30 cellular contexts compared by ENCODE assay signal in the genomic region with DNA sequence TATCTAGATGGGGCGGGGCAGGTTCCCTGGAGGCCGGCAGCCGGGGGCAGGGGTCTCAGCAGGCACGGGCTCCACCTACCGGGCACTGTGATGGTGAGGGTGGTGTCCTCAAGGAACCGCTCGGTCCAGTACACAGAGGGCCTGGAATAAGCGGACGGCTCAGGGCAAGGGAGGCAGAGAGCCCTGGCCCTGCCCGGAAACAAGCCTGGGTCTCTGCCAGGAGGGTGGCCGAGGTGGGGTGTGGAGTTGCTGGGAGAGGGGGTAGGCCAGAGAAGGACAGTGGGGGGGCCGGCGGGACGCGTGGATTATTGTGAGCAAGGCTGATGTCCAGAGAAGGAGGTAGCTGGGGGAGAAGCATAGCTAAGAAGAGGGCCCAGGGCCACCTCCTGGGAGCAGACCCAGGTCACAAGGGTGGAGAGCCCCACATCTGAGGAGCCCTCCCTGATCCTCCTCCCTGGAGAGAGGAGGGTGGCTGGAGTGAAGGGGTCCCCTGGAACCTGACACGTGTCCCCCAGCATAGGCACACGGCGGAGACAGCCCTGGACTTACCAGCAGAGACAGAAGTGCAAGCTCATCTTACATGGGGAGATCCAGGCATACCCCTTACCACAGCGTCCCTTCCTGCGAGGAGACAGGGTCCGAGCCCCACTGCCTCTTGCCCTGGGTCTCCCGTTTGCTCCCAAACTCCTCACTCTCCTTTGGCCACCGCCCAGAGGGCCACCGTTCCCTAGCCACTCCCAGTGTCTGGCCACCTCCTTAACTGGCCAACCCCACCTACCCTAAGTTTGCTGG. TPM values are rescaled to one million over a fixed set of nuclear protein-coding genes. Genes with fewer than 3 reads are reported as not detected.
DNase-seq lines count a peak whose midpoint lies in the region; ATAC-seq, FAIRE-seq and TF ChIP-seq lines count a peak whose summit lies in the region.
"Had no signal": no experiment of that assay in that cellular context is flagged by ENCODE, and none has a peak within 500 bp of the region (broad histone marks: within the 10 kb centered on the region; RNA-seq: fewer than 3 reads in every experiment).

No MANE protein-coding gene starts in this region.

- no peaks in the 10 kb centered on the region for H3K4me1 ChIP-seq in mesenchymal stem cell (ENCODE audit: control insufficient read depth, insufficient read depth, low read depth, low read length)
- H3K4me1 ChIP-seq: adrenal gland, parathyroid adenoma, thyroid gland had no signal

- no peak overlapping the region for H3K18ac ChIP-seq in mesenchymal stem cell (ENCODE audit: low read depth in 1 of 2, low read length in 2 of 2)

- no peaks in the 10 kb centered on the region for H3K79me1 ChIP-seq in mesenchymal stem cell (replicated peaks; ENCODE audit: low read length, poor library complexity, severe bottlenecking)

- peak; percentile 22 for DNase-seq in activated naive CD8-positive, alpha-beta T cell treated with anti-CD3 and anti-CD28 coated beads, Interleukin-2, amount 10 ng/mL, durations not matched to agents 7 days and 5 days
- DNase-seq in activated naive CD8-positive, alpha-beta T cell treated with anti-CD3 and anti-CD28 coated beads, Interleukin-2, amount 50 U/mL, for 24 hours, result no peak
- DNase-seq in bronchial epithelial cell (ENCODE audit: low read depth) (no peak), mesenchymal stem cell (no peak), type B pancreatic cell (ENCODE audit: extremely low spot score, unreplicated experiment) (peak; percentile 65), OCI-M2 (lab: John Stamatoyannopoulos, UW; ENCODE audit: unreplicated experiment) (no peak)
- no peak for DNase-seq in activated CD4-positive, alpha-beta T cell treated with anti-CD3 and anti-CD28 coated beads, Interleukin-2, amount 50 U/mL, for 48 hours
- DNase-seq: activated CD4-positive, alpha-beta T cell treated with anti-CD3 and anti-CD28 coated beads for 1 hour; activated naive CD4-positive, alpha-beta T cell; activated T-cell treated with anti-CD3 and anti-CD28 coated beads, Interleukin-2, amount 50 U/mL, for 24 hours; brain microvascular endothelial cell; CD4-positive, alpha-beta memory T cell; effector CD4-positive, alpha-beta T cell; KBM-7; MG63; NCI-H2081 treated with DMSO at 0.1 percent for 48 hours; nephron progenitor cell; thyroid gland had no signal

- no peak overlapping the region for H4K91ac ChIP-seq in mesenchymal stem cell (ENCODE audit: low read length)

- H3K9me3 ChIP-seq in mesenchymal stem cell (ENCODE audit: control insufficient read depth, low read length), result no peaks in the 10 kb centered on the region
- H3K9me3 ChIP-seq: A549, adrenal gland, MG63, right atrium auricular region, thyroid gland had no signal

- no peak overlapping the region for H2BK15ac ChIP-seq in mesenchymal stem cell (ENCODE audit: low read depth, poor library complexity, severe bottlenecking)

- H3K4me3 ChIP-seq in bronchial epithelial cell (ENCODE audit: low read depth, low read length), result peak overlapping the region; percentile 29
- H3K4me3 ChIP-seq in mesenchymal stem cell (ENCODE audit: insufficient read depth in 1 of 2, low read depth in 1 of 2, low read length in 2 of 2), result no peak overlapping the region
- H3K4me3 ChIP-seq: A549, adrenal gland, lung, MG63, right atrium auricular region, SK-N-MC, thyroid gland had no signal

- no peak overlapping the region for H3K27ac ChIP-seq in mesenchymal stem cell (ENCODE audit: low read length, poor library complexity, severe bottlenecking)
- H3K27ac ChIP-seq: A549, adrenal gland, brain microvascular endothelial cell, epithelial cell of prostate, parathyroid adenoma, right atrium auricular region, SK-N-MC, thyroid gland had no signal

- H3K36me3 Mint-ChIP-seq in activated naive CD8-positive, alpha-beta T cell treated with anti-CD3 and anti-CD28 coated beads, Interleukin-2, amount 10 ng/mL, durations not matched to agents 7 days and 5 days, result no peaks in the 10 kb centered on the region
- H3K36me3 Mint-ChIP-seq in activated naive CD8-positive, alpha-beta T cell treated with anti-CD3 and anti-CD28 coated beads, Interleukin-2, amount 50 U/mL, for 24 hours (ENCODE audit: low read depth), result no peaks in the 10 kb centered on the region
- H3K36me3 Mint-ChIP-seq in type B pancreatic cell, result no peaks in the 10 kb centered on the region
- H3K36me3 Mint-ChIP-seq: CD4-positive, alpha-beta memory T cell had no signal

- no peak overlapping the region for H2BK12ac ChIP-seq in mesenchymal stem cell (ENCODE audit: low read length in 2 of 2)

- H3K9me3 Mint-ChIP-seq in activated naive CD8-positive, alpha-beta T cell treated with anti-CD3 and anti-CD28 coated beads, Interleukin-2, amount 10 ng/mL, durations not matched to agents 7 days and 5 days, result no peaks in the 10 kb centered on the region
- no peaks in the 10 kb centered on the region for H3K9me3 Mint-ChIP-seq in activated naive CD8-positive, alpha-beta T cell treated with anti-CD3 and anti-CD28 coated beads, Interleukin-2, amount 50 U/mL, for 24 hours
- H3K9me3 Mint-ChIP-seq in type B pancreatic cell, result no peaks in the 10 kb centered on the region
- H3K9me3 Mint-ChIP-seq: activated T-cell treated with anti-CD3 and anti-CD28 coated beads, Interleukin-2, amount 50 U/mL, for 24 hours; stimulated activated naive CD8-positive, alpha-beta T cell treated with anti-CD3 and anti-CD28 coated beads, Interleukin-15, Interleukin-2, amounts not matched to agents 100 ng/mL and 50 ng/mL, for 24 hours; T-helper 1 cell treated with Interleukin-12 subunit alpha and Interleukin-12 subunit beta and Interleukin-4 antibody, amounts not matched to agents 30 μg/mL and 1 μg/mL, for 36 hours had no signal

- no peaks in the 10 kb centered on the region for H3K27me3 Mint-ChIP-seq in activated naive CD8-positive, alpha-beta T cell treated with anti-CD3 and anti-CD28 coated beads, Interleukin-2, amount 10 ng/mL, durations not matched to agents 7 days and 5 days
- peaks cover 11% of the 10 kb centered on the region for H3K27me3 Mint-ChIP-seq in activated naive CD8-positive, alpha-beta T cell treated with anti-CD3 and anti-CD28 coated beads, Interleukin-2, amount 50 U/mL, for 24 hours
- peaks cover 15% of the 10 kb centered on the region for H3K27me3 Mint-ChIP-seq in type B pancreatic cell

- no peak overlapping the region for H3K4me3 Mint-ChIP-seq in activated naive CD8-positive, alpha-beta T cell treated with anti-CD3 and anti-CD28 coated beads, Interleukin-2, amount 10 ng/mL, durations not matched to agents 7 days and 5 days
- H3K4me3 Mint-ChIP-seq in activated naive CD8-positive, alpha-beta T cell treated with anti-CD3 and anti-CD28 coated beads, Interleukin-2, amount 50 U/mL, for 24 hours, result no peak overlapping the region
- H3K4me3 Mint-ChIP-seq in type B pancreatic cell, result no peak overlapping the region
- H3K4me3 Mint-ChIP-seq: activated T-cell treated with anti-CD3 and anti-CD28 coated beads, Interleukin-2, amount 50 U/mL, for 24 hours; CD4-positive, alpha-beta memory T cell; nephron progenitor cell; stimulated activated naive CD8-positive, alpha-beta T cell treated with anti-CD3 and anti-CD28 coated beads, Interleukin-15, Interleukin-2, amounts not matched to agents 100 ng/mL and 50 ng/mL, for 24 hours; T-helper 1 cell treated with Interleukin-12 subunit alpha and Interleukin-12 subunit beta and Interleukin-4 antibody, amounts not matched to agents 30 μg/mL and 1 μg/mL, for 36 hours had no signal

- TF ChIP-seq CTCF in bronchial epithelial cell (IDR thresholded peaks at IDR 0.05; ENCODE audit: insufficient read depth, low read length, severe bottlenecking) (no peak), type B pancreatic cell (conservative IDR thresholded peaks at IDR 0.05) (no peak)

- no peaks in the 10 kb centered on the region for H3K36me3 ChIP-seq in bronchial epithelial cell (ENCODE audit: control insufficient read depth, insufficient read depth, low read length)
- peaks cover 0 to 3% of the 10 kb centered on the region in 2 experiments for H3K36me3 ChIP-seq in mesenchymal stem cell (ENCODE audit: control insufficient read depth in 1 of 2, insufficient read depth in 2 of 2, low read depth in 1 of 2, low read length in 2 of 2)
- H3K36me3 ChIP-seq: adrenal gland, brain microvascular endothelial cell, MG63, right atrium auricular region, thyroid gland had no signal

- H3K23ac ChIP-seq in mesenchymal stem cell (ENCODE audit: low read length in 2 of 2), result no peak overlapping the region

- H2AFZ ChIP-seq in mesenchymal stem cell (ENCODE audit: low read depth, low read length), result no peak overlapping the region
- H2AFZ ChIP-seq: parathyroid adenoma had no signal

- WGBS in mesenchymal stem cell, result 85% methylated on average over 21 of the region's 24 CpGs

- ATAC-seq in activated naive CD8-positive, alpha-beta T cell treated with anti-CD3 and anti-CD28 coated beads, Interleukin-2, amount 10 ng/mL, durations not matched to agents 7 days and 5 days (ENCODE audit: low read depth), result no peak
- no peak for ATAC-seq in activated naive CD8-positive, alpha-beta T cell treated with anti-CD3 and anti-CD28 coated beads, Interleukin-2, amount 50 U/mL, for 24 hours
- no peak for ATAC-seq in HG03175 (IDR thresholded peaks at IDR 0.05; ENCODE audit: unreplicated experiment)
- ATAC-seq: A549 had no signal

- H3K9ac ChIP-seq in mesenchymal stem cell (ENCODE audit: low read length), result no peak overlapping the region
- H3K9ac ChIP-seq: parathyroid adenoma had no signal

- H2AK5ac ChIP-seq in mesenchymal stem cell (ENCODE audit: low read length, severe bottlenecking), result no peak overlapping the region

- H3K27me3 ChIP-seq in bronchial epithelial cell (ENCODE audit: control insufficient read depth, insufficient read depth, low read length), result no peaks in the 10 kb centered on the region
- H3K27me3 ChIP-seq in mesenchymal stem cell (ENCODE audit: control insufficient read depth in 1 of 2, insufficient read depth in 1 of 2, low read length in 2 of 2), result peaks cover 70 to 71% of the 10 kb centered on the region in 2 experiments
- H3K27me3 ChIP-seq: MG63, right atrium auricular region, thyroid gland had no signal

- H3K14ac ChIP-seq in mesenchymal stem cell (ENCODE audit: low read length in 2 of 2), result peak overlapping the region in 1 of 2 experiments; percentile 79

- H2BK120ac ChIP-seq in mesenchymal stem cell (ENCODE audit: low read depth, low read length), result peak overlapping the region; percentile 19

- POLR2A ChIA-PET in activated naive CD8-positive, alpha-beta T cell treated with anti-CD3 and anti-CD28 coated beads, Interleukin-2, amount 10 ng/mL, durations not matched to agents 7 days and 5 days (lab: Charles Lee), result no interaction called here

- H3K4me1 Mint-ChIP-seq in activated naive CD8-positive, alpha-beta T cell treated with anti-CD3 and anti-CD28 coated beads, Interleukin-2, amount 10 ng/mL, durations not matched to agents 7 days and 5 days, result no peaks in the 10 kb centered on the region
- no peaks in the 10 kb centered on the region for H3K4me1 Mint-ChIP-seq in activated naive CD8-positive, alpha-beta T cell treated with anti-CD3 and anti-CD28 coated beads, Interleukin-2, amount 50 U/mL, for 24 hours
- H3K4me1 Mint-ChIP-seq in type B pancreatic cell (ENCODE audit: unreplicated experiment), result peaks cover 7% of the 10 kb centered on the region

- no peak overlapping the region for H3K4me2 ChIP-seq in mesenchymal stem cell (ENCODE audit: low read length, poor library complexity, severe bottlenecking)
- H3K4me2 ChIP-seq: A549 had no signal

- no peak overlapping the region for H4K8ac ChIP-seq in mesenchymal stem cell (ENCODE audit: low read length)

- H2BK5ac ChIP-seq in mesenchymal stem cell (ENCODE audit: low read depth, low read length, poor library complexity, severe bottlenecking), result no peak overlapping the region

- no peak overlapping the region for H3K27ac Mint-ChIP-seq in activated naive CD8-positive, alpha-beta T cell treated with anti-CD3 and anti-CD28 coated beads, Interleukin-2, amount 10 ng/mL, durations not matched to agents 7 days and 5 days
- H3K27ac Mint-ChIP-seq in activated naive CD8-positive, alpha-beta T cell treated with anti-CD3 and anti-CD28 coated beads, Interleukin-2, amount 50 U/mL, for 24 hours, result no peak overlapping the region
- H3K27ac Mint-ChIP-seq in type B pancreatic cell, result no peak overlapping the region
- H3K27ac Mint-ChIP-seq: activated T-cell treated with anti-CD3 and anti-CD28 coated beads, Interleukin-2, amount 50 U/mL, for 24 hours; CD4-positive, alpha-beta memory T cell; nephron progenitor cell; stimulated activated naive CD8-positive, alpha-beta T cell treated with anti-CD3 and anti-CD28 coated beads, Interleukin-15, Interleukin-2, amounts not matched to agents 100 ng/mL and 50 ng/mL, for 24 hours; T-helper 1 cell treated with Interleukin-12 subunit alpha and Interleukin-12 subunit beta and Interleukin-4 antibody, amounts not matched to agents 30 μg/mL and 1 μg/mL, for 36 hours had no signal

- no peak overlapping the region for H3K4ac ChIP-seq in mesenchymal stem cell (ENCODE audit: low read depth in 1 of 2, low read length in 2 of 2)

- no peak for FAIRE-seq in bronchial epithelial cell (lab: Jason Lieb, UNC)
- FAIRE-seq: A549 had no signal

RNA-seq across cellular contexts. Expression of a gene that starts 29.0 kb away (rescaled TPM):
- 10 to 100 TPM; 23.4 to 24.9 TPM for total RNA-seq in activated naive CD8-positive, alpha-beta T cell treated with anti-CD3 and anti-CD28 coated beads, Interleukin-2, amount 10 ng/mL, durations not matched to agents 7 days and 5 days
- total RNA-seq in bronchial epithelial cell (19.0 and 19.6 TPM in 2 replicates), type B pancreatic cell (ENCODE audit: low replicate concordance) (42.3 and 43.3 TPM in 2 replicates)
- 32.6 TPM for polyA plus RNA-seq in mesenchymal stem cell (2013, experiment 1 of 2)
- 31.7 TPM for polyA plus RNA-seq in mesenchymal stem cell (2013, experiment 2 of 2)

RNA-seq across cellular contexts. Expression of a gene that starts 35.4 kb away (rescaled TPM):
- not detected for total RNA-seq in activated naive CD8-positive, alpha-beta T cell treated with anti-CD3 and anti-CD28 coated beads, Interleukin-2, amount 10 ng/mL, durations not matched to agents 7 days and 5 days
- total RNA-seq in bronchial epithelial cell (0.26 TPM in 2 replicates), type B pancreatic cell (ENCODE audit: low replicate concordance) (6.0 and 7.2 TPM in 2 replicates)
- polyA plus RNA-seq in mesenchymal stem cell (2013, experiment 1 of 2), result 0.35 TPM
- polyA plus RNA-seq in mesenchymal stem cell (2013, experiment 2 of 2), result 0.37 TPM
- total RNA-seq: activated CD8-positive, alpha-beta memory T cell treated with anti-CD3 and anti-CD28 coated beads for 36 hours; CD4-positive, alpha-beta memory T cell; kidney epithelial cell had no signal
- polyA plus RNA-seq: CD4-positive, alpha-beta memory T cell had no signal

Comparison
In these comparisons a context has a peak if more than half of its experiments do, and no peak if none do; other contexts are left out.
1. DNase-seq: peak in activated naive CD8-positive, alpha-beta T cell treated with anti-CD3 and anti-CD28 coated beads, Interleukin-2, amount 10 ng/mL, durations not matched to agents 7 days and 5 days (single experiment) and type B pancreatic cell (single experiment); none in activated naive CD8-positive, alpha-beta T cell treated with anti-CD3 and anti-CD28 coated beads, Interleukin-2, amount 50 U/mL, for 24 hours (single experiment), bronchial epithelial cell (single experiment), mesenchymal stem cell (single experiment), activated CD4-positive, alpha-beta T cell treated with anti-CD3 and anti-CD28 coated beads, Interleukin-2, amount 50 U/mL, for 48 hours (0 of 2) and OCI-M2 (single experiment).